In genomic region chr16:72093448-72094265, GRCh38 we compare ENCODE assay signal across 8 cellular contexts. TPM values are rescaled to one million over a fixed set of nuclear protein-coding genes. Genes with fewer than 3 reads are reported as not detected.
DNase-seq lines count a peak whose midpoint lies in the region; ATAC-seq and TF ChIP-seq lines count a peak whose summit lies in the region.

Gene DHX38 (plus strand): TSS chr16:72093847. CDS start chr16:72096158, 2,311 bp downstream.
Gene TXNL4B (minus strand): TSS chr16:72093620. CDS start chr16:72090749, 2,871 bp downstream.

- H3K27me3 ChIP-seq in adipocyte (replicated peaks; ENCODE audit: control insufficient read depth, insufficient read depth, low read length) (no peaks in the 10 kb centered on the region), cardiac muscle cell (peaks cover 27% of the 10 kb centered on the region), parathyroid adenoma (ENCODE audit: control insufficient read depth, insufficient read depth, low read length) (no peaks in the 10 kb centered on the region), tibial nerve (no peaks in the 10 kb centered on the region)

- TF ChIP-seq CTCF in GM12875 (IDR thresholded peaks at IDR 0.05; ENCODE audit: borderline replicate concordance, insufficient read depth, low read depth, low read length): no peak
- no peak for TF ChIP-seq CTCF in cardiac muscle cell (IDR thresholded peaks at IDR 0.05; ENCODE audit: low read depth, low read length)
- peak; percentile 3 for TF ChIP-seq CTCF in parathyroid adenoma (IDR thresholded peaks at IDR 0.05)
- TF ChIP-seq CTCF in tibial nerve (IDR thresholded peaks at IDR 0.05): peak in 1 of 5 experiments; percentile 31

- peak; percentile 60 to 85 for TF ChIP-seq POLR2A in tibial nerve (IDR thresholded peaks at IDR 0.05)

- H3K79me2 ChIP-seq in parathyroid adenoma: peaks cover 13% of the 10 kb centered on the region

- DNase-seq in NCI-H1436 (lab: John Stamatoyannopoulos, UW) (peak; percentile 97), T follicular helper cell (ENCODE audit: low read depth) (peak; percentile 86), adipocyte (ENCODE audit: low read depth) (peak; percentile 99), cardiac muscle cell (ENCODE audit: low read depth in 1 of 2, low spot score in 1 of 2) (peak; percentile 99), tibial nerve (ENCODE audit: low spot score in 2 of 2) (peak; percentile 85 to 93)

- H2AFZ ChIP-seq in parathyroid adenoma: peak within 1 kb of the TSS; percentile 80

- peak within 1 kb of the TSS; percentile 90 for H3K4me3 ChIP-seq in GM12875 (ENCODE audit: low read depth, low read length)
- peak within 1 kb of the TSS; percentile 99 for H3K4me3 ChIP-seq in adipocyte (ENCODE audit: low read length)
- peak within 1 kb of the TSS; percentile 87 for H3K4me3 ChIP-seq in cardiac muscle cell
- H3K4me3 ChIP-seq in parathyroid adenoma (ENCODE audit: low read depth, low read length): peak within 1 kb of the TSS; percentile 88
- H3K4me3 ChIP-seq in tibial nerve: peak within 1 kb of the TSS; percentile 81 to 97 (median 85)

- WGBS in tibial nerve, 2 donors: 0 to 1% methylated on average over 36 to 38 of the region's 43 CpGs

- peak; percentile 90 to 92 for TF ChIP-seq EP300 in tibial nerve (IDR thresholded peaks at IDR 0.05)

- H3K4me1 ChIP-seq in adipocyte (ENCODE audit: control insufficient read depth, insufficient read depth, low read length) (peaks cover 32% of the 10 kb centered on the region), cardiac muscle cell (ENCODE audit: low read depth) (peaks cover 4% of the 10 kb centered on the region), parathyroid adenoma (no peaks in the 10 kb centered on the region), tibial nerve (peaks cover 0 to 51% (median 22%) of the 10 kb centered on the region in 4 donors)

- H3K9me3 ChIP-seq in adipocyte (ENCODE audit: control insufficient read depth, low read length): no peaks in the 10 kb centered on the region
- no peaks in the 10 kb centered on the region for H3K9me3 ChIP-seq in cardiac muscle cell (ENCODE audit: low read depth)
- H3K9me3 ChIP-seq in parathyroid adenoma (ENCODE audit: control insufficient read depth, low read length): no peaks in the 10 kb centered on the region
- no peaks in the 10 kb centered on the region for H3K9me3 ChIP-seq in tibial nerve

- H3K27ac ChIP-seq in cardiac muscle cell: peak within 1 kb of the TSS; percentile 87
- H3K27ac ChIP-seq in parathyroid adenoma: peak within 1 kb of the TSS; percentile 79
- peak within 1 kb of the TSS; percentile 81 to 95 (median 90) for H3K27ac ChIP-seq in tibial nerve

- peak within 1 kb of the TSS; percentile 77 for H3K4me2 ChIP-seq in parathyroid adenoma (ENCODE audit: low read length)

- H3K9ac ChIP-seq in adipocyte (ENCODE audit: low read length) (peak within 1 kb of the TSS; percentile 98), parathyroid adenoma (peak within 1 kb of the TSS; percentile 2)

- peak; percentile 98 for ATAC-seq in HG02798 (IDR thresholded peaks at IDR 0.05; ENCODE audit: poor library complexity, unreplicated experiment)

- H3K36me3 ChIP-seq in adipocyte (ENCODE audit: control insufficient read depth, insufficient read depth, low read length, severe bottlenecking): peaks cover 45% of the 10 kb centered on the region
- H3K36me3 ChIP-seq in cardiac muscle cell: peaks cover 20% of the 10 kb centered on the region
- no peaks in the 10 kb centered on the region for H3K36me3 ChIP-seq in parathyroid adenoma (ENCODE audit: control insufficient read depth, insufficient read depth, low read length)
- H3K36me3 ChIP-seq in tibial nerve: peaks cover 0 to 54% (median 12%) of the 10 kb centered on the region in 3 donors

RNA-seq across cellular contexts. Expression of gene DHX38, which starts in this region (rescaled TPM):
- total RNA-seq in cardiac muscle cell (36.9 and 39.4 TPM in 2 replicates), tibial nerve (100 to 1,000 TPM in 1 of 4 donors, 10 to 100 TPM in 3; 74.1 to 111 (median 81.0) TPM)
- polyA plus RNA-seq in cardiac muscle cell: 24.8 and 26.2 TPM in 2 replicates

RNA-seq across cellular contexts. Expression of gene TXNL4B, which starts in this region (rescaled TPM):
- total RNA-seq in cardiac muscle cell (3.6 TPM in 2 replicates), tibial nerve (10 to 100 TPM; 13.1 to 20.5 (median 15.5) TPM)
- 2.8 and 5.1 TPM in 2 replicates for polyA plus RNA-seq in cardiac muscle cell

Comparison
In these comparisons a context has a peak if more than half of its experiments do, and no peak if none do; other contexts are left out.
1. Peak in every context shown above with its lines: DNase-seq, ATAC-seq, H3K4me3 ChIP-seq and H3K27ac ChIP-seq.